In genomic region chr14:92719421-92719820, GRCh38 we compare ENCODE assay signal across 15 cellular contexts. TPM values are rescaled to one million over a fixed set of nuclear protein-coding genes. Genes with fewer than 3 reads are reported as not detected.
A peak's percentile ranks its signal among the peaks of the same experiment; 100 is the strongest.
DNase-seq lines count a peak whose midpoint lies in the region; ATAC-seq and TF ChIP-seq lines count a peak whose summit lies in the region.
"Had no signal": no experiment of that assay in that cellular context is flagged by ENCODE, and none has a peak within 500 bp of the region (broad histone marks: within the 10 kb centered on the region; RNA-seq: fewer than 3 reads in every experiment).

No MANE protein-coding gene starts in this region.

- H3K27ac ChIP-seq in GM23248 (peak overlapping the region; percentile 54), thyroid gland (peak overlapping the region; percentile 54 to 90 (median 72))

- H3K36me3 ChIP-seq in GM23248 (ENCODE audit: low read depth) (no peaks in the 10 kb centered on the region), thyroid gland (no peaks in the 10 kb centered on the region)

- 0 out of 2 replicates have a peak overlapping the region, but pooled peaks have one; percentile 21 for H3K9ac ChIP-seq in GM23248

- H3K27ac Mint-ChIP-seq in mesothelial cell of epicardium (peak overlapping the region; percentile 30), immature natural killer cell (peak overlapping the region in 2 of 6 donors; percentile 89)
- H3K27ac Mint-ChIP-seq: CD4-positive, alpha-beta T cell; naive thymus-derived CD4-positive, alpha-beta T cell; stimulated activated effector memory CD8-positive, alpha-beta T cell treated with anti-CD3 and anti-CD28 coated beads, Interleukin-12 subunit alpha, Interleukin-12 subunit beta, amount 100 ng/mL, for 72 hours; WTC11 had no signal

- H3K9me3 ChIP-seq in GM23248 (ENCODE audit: low read depth) (no peaks in the 10 kb centered on the region), thyroid gland (no peaks in the 10 kb centered on the region)

- H3K4me3 Mint-ChIP-seq in mesothelial cell of epicardium (no peak overlapping the region), immature natural killer cell (peak overlapping the region in 1 of 5 donors; percentile 53)
- H3K4me3 Mint-ChIP-seq: CD4-positive, alpha-beta T cell; naive thymus-derived CD4-positive, alpha-beta T cell; stimulated activated effector memory CD8-positive, alpha-beta T cell treated with anti-CD3 and anti-CD28 coated beads, Interleukin-12 subunit alpha, Interleukin-12 subunit beta, amount 100 ng/mL, for 72 hours; WTC11 had no signal

- H3K4me1 ChIP-seq in GM23248 (ENCODE audit: insufficient read depth) (peaks cover 11% of the 10 kb centered on the region), thyroid gland (peaks cover 37 to 44% of the 10 kb centered on the region in 2 donors)

- in situ Hi-C loops in GM23248 (cut with MboI): no loop called here

- H3K36me3 Mint-ChIP-seq in mesothelial cell of epicardium (peaks cover 22% of the 10 kb centered on the region), immature natural killer cell (no peaks in the 10 kb centered on the region)
- H3K36me3 Mint-ChIP-seq: stimulated activated effector memory CD8-positive, alpha-beta T cell treated with anti-CD3 and anti-CD28 coated beads, Interleukin-12 subunit alpha, Interleukin-12 subunit beta, amount 100 ng/mL, for 72 hours had no signal

- no peak for ATAC-seq in HG02884 (IDR thresholded peaks at IDR 0.05; ENCODE audit: unreplicated experiment)
- no peak for ATAC-seq in GM19328 (IDR thresholded peaks at IDR 0.05; ENCODE audit: unreplicated experiment)
- ATAC-seq: naive thymus-derived CD4-positive, alpha-beta T cell; stimulated activated effector memory CD8-positive, alpha-beta T cell treated with anti-CD3 and anti-CD28 coated beads, Interleukin-12 subunit alpha, Interleukin-12 subunit beta, amount 100 ng/mL, for 72 hours; WTC11 had no signal

- H3K4me2 ChIP-seq in GM23248 (ENCODE audit: unreplicated experiment): no peak overlapping the region

- H2AFZ ChIP-seq in GM23248: no peak overlapping the region

- peak; percentile 68 for DNase-seq in GM23248
- peak; percentile 61 for DNase-seq in fibroblast of gingiva (ENCODE audit: low read depth)
- no peak for DNase-seq in mesothelial cell of epicardium (ENCODE audit: low spot score in 2 of 2, unreplicated experiment in 2 of 2)
- DNase-seq in thyroid gland: no peak
- DNase-seq in immature natural killer cell: no peak
- DNase-seq: activated naive CD4-positive, alpha-beta T cell; CD4-positive, alpha-beta T cell; naive thymus-derived CD4-positive, alpha-beta T cell; NCI-H187; NCI-H524 treated with DMSO at 0.1 percent for 48 hours; retina had no signal

- H3K4me1 Mint-ChIP-seq in mesothelial cell of epicardium (peaks cover 15% of the 10 kb centered on the region), immature natural killer cell (peaks cover 16 to 28% of the 10 kb centered on the region in 2 donors)
- H3K4me1 Mint-ChIP-seq: WTC11 had no signal

- H3K27me3 ChIP-seq in GM23248 (replicated peaks; ENCODE audit: insufficient read depth) (no peaks in the 10 kb centered on the region), thyroid gland (no peaks in the 10 kb centered on the region)

- WGBS in GM23248 (ENCODE audit: low coverage in 1 of 2, low lambda C conversion rate in 2 of 2, missing lambda C conversion rate in 2 of 2), 2 experiments: 38 to 43% methylated on average over 2 of the region's 2 CpGs
- WGBS in thyroid gland, 2 donors: 26 to 35% methylated on average over 2 of the region's 2 CpGs

- H3F3A ChIP-seq in GM23248 (ENCODE audit: insufficient read depth): peaks cover 6% of the 10 kb centered on the region

- no peak for TF ChIP-seq POLR2A in thyroid gland (IDR thresholded peaks at IDR 0.05)

- H4K20me1 ChIP-seq in GM23248 (ENCODE audit: insufficient read depth): no peaks in the 10 kb centered on the region

- peaks cover 4% of the 10 kb centered on the region for H3K9me3 Mint-ChIP-seq in mesothelial cell of epicardium
- H3K9me3 Mint-ChIP-seq in immature natural killer cell: no peaks in the 10 kb centered on the region
- H3K9me3 Mint-ChIP-seq: CD4-positive, alpha-beta T cell; naive thymus-derived CD4-positive, alpha-beta T cell; stimulated activated effector memory CD8-positive, alpha-beta T cell treated with anti-CD3 and anti-CD28 coated beads, Interleukin-12 subunit alpha, Interleukin-12 subunit beta, amount 100 ng/mL, for 72 hours had no signal

- no peaks in the 10 kb centered on the region for H3K79me2 ChIP-seq in GM23248 (ENCODE audit: insufficient read depth)

- H3K4me3 ChIP-seq in GM23248 (no peak overlapping the region), thyroid gland (replicated peaks in 1 of 3) (no peak overlapping the region)

- TF ChIP-seq CTCF in mesothelial cell of epicardium (IDR thresholded peaks at IDR 0.05; ENCODE audit: unreplicated experiment): no peak
- TF ChIP-seq CTCF in thyroid gland (IDR thresholded peaks at IDR 0.05): no peak

- intact Hi-C loops in thyroid gland (cut with DNase I): no loop called here

- H3K27me3 Mint-ChIP-seq in mesothelial cell of epicardium (ENCODE audit: low read depth) (no peaks in the 10 kb centered on the region), immature natural killer cell (ENCODE audit: low read depth in 3 of 3) (peaks cover 2 to 19% (median 9%) of the 10 kb centered on the region in 3 donors)
- H3K27me3 Mint-ChIP-seq: CD4-positive, alpha-beta T cell had no signal

- no peaks in the 10 kb centered on the region for H3K9me2 ChIP-seq in GM23248 (ENCODE audit: insufficient read depth)

RNA-seq across cellular contexts. Expression of gene LGMN, which starts 29.0 kb away (rescaled TPM):
- 82.7 and 129 TPM in 2 replicates for total RNA-seq in GM23248 (2014; rRNA removed; shearing (Covaris generic))
- polyA plus RNA-seq in GM23248 (2016; fragmentation: Nextera tagmentation; extraction: Ambion mirVana): 98.8 and 106 TPM in 2 replicates
- total RNA-seq in mesothelial cell of epicardium: 52.2 to 54.2 TPM (median 52.5 TPM) in 3 replicates
- 100 to 1,000 TPM; 226 to 405 (median 297) TPM for total RNA-seq in thyroid gland
- polyA plus RNA-seq in immature natural killer cell: 1 to 10 TPM; 1.7 to 7.4 (median 2.9) TPM

Comparison
In these comparisons a context has a peak if more than half of its experiments do, and no peak if none do; other contexts are left out.
1. DNase-seq: peak in GM23248 (single experiment) and fibroblast of gingiva (single experiment); none in mesothelial cell of epicardium (0 of 2), thyroid gland (0 of 2) and immature natural killer cell (0 of 3).